ENCODE assay signal across 2 cellular contexts in genomic region chr5:107542428-107542827, GRCh38.
TF ChIP-seq lines count a peak whose summit lies in the region.

No MANE protein-coding gene starts in this region.

TF ChIP-seq in Ishikawa, 13 proteins besides CTCF, POLR2A, EP300 and RAD21 (continued from another document):
- TF ChIP-seq FOXM1 (IDR thresholded peaks at IDR 0.05; ENCODE audit: borderline replicate concordance, low read depth) = no peak
- no peak for TF ChIP-seq CREB1 (IDR thresholded peaks at IDR 0.05; ENCODE audit: low read depth)
- TF ChIP-seq EGR1 (IDR thresholded peaks at IDR 0.05) = no peak
- no peak for TF ChIP-seq USF1 (IDR thresholded peaks at IDR 0.05)
- TF ChIP-seq CEBPB (IDR thresholded peaks at IDR 0.05) = no peak

TF ChIP-seq in GM12878, 131 proteins besides CTCF, POLR2A, EP300 and RAD21 (continued from another document):
- TF ChIP-seq, protein P1, sequence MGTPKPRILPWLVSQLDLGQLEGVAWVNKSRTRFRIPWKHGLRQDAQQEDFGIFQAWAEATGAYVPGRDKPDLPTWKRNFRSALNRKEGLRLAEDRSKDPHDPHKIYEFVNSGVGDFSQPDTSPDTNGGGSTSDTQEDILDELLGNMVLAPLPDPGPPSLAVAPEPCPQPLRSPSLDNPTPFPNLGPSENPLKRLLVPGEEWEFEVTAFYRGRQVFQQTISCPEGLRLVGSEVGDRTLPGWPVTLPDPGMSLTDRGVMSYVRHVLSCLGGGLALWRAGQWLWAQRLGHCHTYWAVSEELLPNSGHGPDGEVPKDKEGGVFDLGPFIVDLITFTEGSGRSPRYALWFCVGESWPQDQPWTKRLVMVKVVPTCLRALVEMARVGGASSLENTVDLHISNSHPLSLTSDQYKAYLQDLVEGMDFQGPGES (IDR thresholded peaks at IDR 0.05) = no peak
- TF ChIP-seq, protein P2, sequence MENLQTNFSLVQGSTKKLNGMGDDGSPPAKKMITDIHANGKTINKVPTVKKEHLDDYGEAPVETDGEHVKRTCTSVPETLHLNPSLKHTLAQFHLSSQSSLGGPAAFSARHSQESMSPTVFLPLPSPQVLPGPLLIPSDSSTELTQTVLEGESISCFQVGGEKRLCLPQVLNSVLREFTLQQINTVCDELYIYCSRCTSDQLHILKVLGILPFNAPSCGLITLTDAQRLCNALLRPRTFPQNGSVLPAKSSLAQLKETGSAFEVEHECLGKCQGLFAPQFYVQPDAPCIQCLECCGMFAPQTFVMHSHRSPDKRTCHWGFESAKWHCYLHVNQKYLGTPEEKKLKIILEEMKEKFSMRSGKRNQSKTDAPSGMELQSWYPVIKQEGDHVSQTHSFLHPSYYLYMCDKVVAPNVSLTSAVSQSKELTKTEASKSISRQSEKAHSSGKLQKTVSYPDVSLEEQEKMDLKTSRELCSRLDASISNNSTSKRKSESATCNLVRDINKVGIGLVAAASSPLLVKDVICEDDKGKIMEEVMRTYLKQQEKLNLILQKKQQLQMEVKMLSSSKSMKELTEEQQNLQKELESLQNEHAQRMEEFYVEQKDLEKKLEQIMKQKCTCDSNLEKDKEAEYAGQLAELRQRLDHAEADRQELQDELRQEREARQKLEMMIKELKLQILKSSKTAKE (IDR thresholded peaks at IDR 0.05; ENCODE audit: low read depth, poor library complexity, severe bottlenecking) = peak; percentile 62
- TF ChIP-seq EED (IDR thresholded peaks at IDR 0.05; ENCODE audit: low read depth) (peak; percentile 37; the same call in 1 of the 2 replicates), MTA2 (IDR thresholded peaks at IDR 0.05; ENCODE audit: low read depth) (peak; percentile 18; the same call in 1 of the 2 replicates), MAX (IDR thresholded peaks at IDR 0.05; ENCODE audit: low read depth, low read length) (no peak), NR2F1 (conservative IDR thresholded peaks at IDR 0.05) (peak; percentile 64), YBX1 (IDR thresholded peaks at IDR 0.05) (no peak)
- TF ChIP-seq, protein P3, sequence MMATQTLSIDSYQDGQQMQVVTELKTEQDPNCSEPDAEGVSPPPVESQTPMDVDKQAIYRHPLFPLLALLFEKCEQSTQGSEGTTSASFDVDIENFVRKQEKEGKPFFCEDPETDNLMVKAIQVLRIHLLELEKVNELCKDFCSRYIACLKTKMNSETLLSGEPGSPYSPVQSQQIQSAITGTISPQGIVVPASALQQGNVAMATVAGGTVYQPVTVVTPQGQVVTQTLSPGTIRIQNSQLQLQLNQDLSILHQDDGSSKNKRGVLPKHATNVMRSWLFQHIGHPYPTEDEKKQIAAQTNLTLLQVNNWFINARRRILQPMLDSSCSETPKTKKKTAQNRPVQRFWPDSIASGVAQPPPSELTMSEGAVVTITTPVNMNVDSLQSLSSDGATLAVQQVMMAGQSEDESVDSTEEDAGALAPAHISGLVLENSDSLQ (IDR thresholded peaks at IDR 0.05) = peak; percentile 60; the same call in 1 of the 2 replicates
